In the genomic region with DNA sequence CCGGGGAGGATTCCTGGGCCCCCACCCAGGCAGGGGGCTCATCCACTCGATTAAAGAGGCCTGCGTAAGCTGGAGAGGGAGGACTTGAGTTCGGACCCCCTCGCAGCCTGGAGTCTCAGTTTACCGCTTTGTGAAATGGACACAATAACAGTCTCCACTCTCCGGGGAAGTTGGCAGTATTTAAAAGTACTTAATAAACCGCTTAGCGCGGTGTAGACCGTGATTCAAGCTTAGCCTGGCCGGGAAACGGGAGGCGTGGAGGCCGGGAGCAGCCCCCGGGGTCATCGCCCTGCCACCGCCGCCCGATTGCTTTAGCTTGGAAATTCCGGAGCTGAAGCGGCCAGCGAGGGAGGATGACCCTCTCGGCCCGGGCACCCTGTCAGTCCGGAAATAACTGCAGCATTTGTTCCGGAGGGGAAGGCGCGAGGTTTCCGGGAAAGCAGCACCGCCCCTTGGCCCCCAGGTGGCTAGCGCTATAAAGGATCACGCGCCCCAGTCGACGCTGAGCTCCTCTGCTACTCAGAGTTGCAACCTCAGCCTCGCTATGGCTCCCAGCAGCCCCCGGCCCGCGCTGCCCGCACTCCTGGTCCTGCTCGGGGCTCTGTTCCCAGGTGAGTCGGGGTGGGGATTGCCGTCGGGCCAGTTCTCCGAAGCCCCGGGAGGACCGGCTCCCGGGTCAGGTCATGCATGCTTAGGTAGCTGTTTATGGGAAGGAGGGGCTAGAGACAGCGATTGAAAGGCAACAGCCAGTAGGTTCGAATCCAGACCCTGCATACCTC, we compare ENCODE assay signal across 8 cellular contexts. TPM values are rescaled to one million over a fixed set of nuclear protein-coding genes. Genes with fewer than 3 reads are reported as not detected.
DNase-seq lines count a peak whose midpoint lies in the region; ATAC-seq and FAIRE-seq lines count a peak whose summit lies in the region.

Gene ICAM1, plus strand, starts transcription at position 505 of the 779 bp plus-strand sequence. Its CDS starts 40 bp downstream, at position 545.

- ATAC-seq in GM19043 (IDR thresholded peaks at IDR 0.05; ENCODE audit: low read depth, unreplicated experiment) = peak; percentile 44

- peak within 1 kb of the TSS; percentile 76 for H3K4me2 ChIP-seq in skeletal muscle satellite cell (ENCODE audit: low read length)

- H3K9me3 ChIP-seq in iPS-15b (ENCODE audit: control insufficient read depth, insufficient read depth, low read length) = no peaks in the 10 kb centered on the region
- H3K9me3 ChIP-seq in skeletal muscle satellite cell (replicated peaks; ENCODE audit: low read length) = no peaks in the 10 kb centered on the region

- peak; percentile 84 for DNase-seq in AML-193 (lab: John Stamatoyannopoulos, UW)
- peak; percentile 71 for DNase-seq in HTR-8/SVneo (ENCODE audit: insufficient read length, low spot score)
- DNase-seq in dedifferentiated amniotic fluid mesenchymal stem cell (ENCODE audit: extremely low spot score) = no peak

- FAIRE-seq in HTR-8/SVneo (lab: Jason Lieb, UNC) = no peak

- peak within 1 kb of the TSS; percentile 26 for H3K27ac ChIP-seq in angular gyrus (ENCODE audit: low read depth, low read length)

- intact Hi-C loops in T-helper 2 cell treated with Interferon-gamma antibody and Interleukin-4, amounts not matched to agents 100 ng/mL and 5 ng/mL, for 36 hours (cut with micrococcal nuclease) = loop anchor here (1.0 to 2.0 kb wide), 2 partner anchors 15 to 110 kb away; partner anchors contain the start of genes ICAM4 and TYK2

- peaks cover 2% of the 10 kb centered on the region for H3K4me1 ChIP-seq in iPS-15b (ENCODE audit: control insufficient read depth, insufficient read depth, low read length)
- H3K4me1 ChIP-seq in skeletal muscle satellite cell (ENCODE audit: control insufficient read depth, insufficient read depth, low read length) = peaks cover 14% of the 10 kb centered on the region

- H3K4me3 ChIP-seq in iPS-15b (ENCODE audit: low read depth, low read length) = peak within 1 kb of the TSS; percentile 58
- H3K4me3 ChIP-seq in skeletal muscle satellite cell (ENCODE audit: low read length) = peak within 1 kb of the TSS; percentile 66

- H3K27me3 ChIP-seq in iPS-15b (ENCODE audit: control insufficient read depth, insufficient read depth, low read length) = peaks cover 37% of the 10 kb centered on the region
- H3K27me3 ChIP-seq in skeletal muscle satellite cell (ENCODE audit: control insufficient read depth, insufficient read depth, low read length) = peaks cover 25% of the 10 kb centered on the region

- no peaks in the 10 kb centered on the region for H3K36me3 ChIP-seq in iPS-15b (ENCODE audit: control insufficient read depth, insufficient read depth, low read length)
- no peaks in the 10 kb centered on the region for H3K36me3 ChIP-seq in skeletal muscle satellite cell (ENCODE audit: insufficient read depth, low read length)

- no peak within 1 kb of the TSS for H3K9ac ChIP-seq in iPS-15b (ENCODE audit: low read depth, low read length)
- H3K9ac ChIP-seq in skeletal muscle satellite cell (ENCODE audit: low read depth, low read length) = peak within 1 kb of the TSS; percentile 35

RNA-seq across cellular contexts. Expression of gene ICAM1, which starts in this region (rescaled TPM):
- 19.4 and 21.7 TPM in 2 replicates for total RNA-seq in T-helper 2 cell treated with Interferon-gamma antibody and Interleukin-4, amounts not matched to agents 100 ng/mL and 5 ng/mL, for 36 hours
- total RNA-seq in skeletal muscle satellite cell (2012; rRNA removed) = 9.4 and 14.7 TPM in 2 replicates
